Comparison of ENCODE assay signal across 13 cellular contexts in the genomic region with DNA sequence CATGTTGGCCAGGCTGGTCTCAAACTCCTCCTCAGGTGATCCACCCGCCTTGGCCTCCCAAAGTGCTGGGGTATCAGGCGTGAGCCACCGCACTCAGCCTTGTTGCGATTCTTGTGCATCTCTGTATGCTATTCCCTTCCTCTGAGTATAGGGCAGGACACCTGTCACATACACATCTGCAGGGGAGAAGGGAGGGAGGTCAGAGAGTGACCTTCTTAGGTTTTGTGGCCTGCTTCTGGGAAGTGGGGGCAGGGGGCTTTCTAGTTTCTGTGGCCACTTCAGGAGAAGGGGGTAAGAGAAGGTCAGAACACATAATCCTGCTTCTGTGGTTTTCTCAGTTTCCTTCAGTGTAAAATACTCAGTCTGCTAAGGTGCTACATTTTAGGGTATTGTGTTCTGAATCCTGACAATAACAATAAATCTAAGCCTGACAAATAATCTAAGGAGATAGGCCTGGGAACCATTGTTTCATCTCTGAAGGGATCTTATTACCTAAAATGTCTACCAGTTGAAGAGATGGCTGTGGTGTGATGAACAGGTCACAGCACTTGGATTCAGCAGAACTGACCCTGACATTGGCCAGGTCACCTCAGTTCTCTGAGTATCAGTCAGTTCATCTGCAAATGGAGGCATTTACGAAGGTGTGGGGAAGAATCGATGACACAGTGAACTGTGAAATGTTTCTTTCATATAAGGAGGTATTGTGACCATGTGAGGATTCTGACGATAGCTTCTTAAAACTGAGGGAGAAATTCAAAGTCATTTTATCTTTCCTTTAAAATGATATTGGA.
DNase-seq lines count a peak whose midpoint lies in the region; ATAC-seq and TF ChIP-seq lines count a peak whose summit lies in the region.
"Had no signal": no experiment of that assay in that cellular context is flagged by ENCODE, and none has a peak within 500 bp of the region (broad histone marks: within the 10 kb centered on the region; RNA-seq: fewer than 3 reads in every experiment).

No MANE protein-coding gene starts in this region.

- H3K36me3 Mint-ChIP-seq in GM23338 (ENCODE audit: low read depth) = no peaks in the 10 kb centered on the region
- H3K36me3 Mint-ChIP-seq in neural progenitor cell = no peaks in the 10 kb centered on the region

- no peaks in the 10 kb centered on the region for H3K9me3 Mint-ChIP-seq in GM23338
- no peaks in the 10 kb centered on the region for H3K9me3 Mint-ChIP-seq in neural progenitor cell
- H3K9me3 Mint-ChIP-seq: CD4-positive, alpha-beta memory T cell had no signal

- H3K27ac Mint-ChIP-seq in GM23338 = peak overlapping the region; percentile 37; the same call in 1 of the 2 replicates
- H3K27ac Mint-ChIP-seq in neural progenitor cell = peak overlapping the region; percentile 60
- H3K27ac Mint-ChIP-seq: CD4-positive, alpha-beta memory T cell had no signal

- H3K4me2 ChIP-seq in GM23338 (no peak overlapping the region), neural progenitor cell (no peak overlapping the region)

- no peak for TF ChIP-seq CTCF in GM23338 (conservative IDR thresholded peaks at IDR 0.05; ENCODE audit: low read depth in 2 of 2)
- no peak for TF ChIP-seq CTCF in neural progenitor cell (IDR thresholded peaks at IDR 0.05)

- H4K20me1 ChIP-seq in GM23338 (replicated peaks; ENCODE audit: insufficient read depth) (no peaks in the 10 kb centered on the region), neural progenitor cell (ENCODE audit: low read depth) (no peaks in the 10 kb centered on the region)

- H3K36me3 ChIP-seq in GM23338 (ENCODE audit: insufficient read depth) = no peaks in the 10 kb centered on the region
- H3K36me3 ChIP-seq in SK-N-MC (ENCODE audit: insufficient read depth, low read length) = no peaks in the 10 kb centered on the region
- H3K36me3 ChIP-seq in neural progenitor cell = no peaks in the 10 kb centered on the region
- H3K36me3 ChIP-seq: BE2C had no signal

- peak overlapping the region; percentile 12 for H3K9ac ChIP-seq in SK-N-MC (ENCODE audit: insufficient read length)
- H3K9ac ChIP-seq in neural progenitor cell = no peak overlapping the region

- H3K4me1 ChIP-seq in GM23338 (ENCODE audit: insufficient read depth) = peaks cover 12% of the 10 kb centered on the region
- H3K4me1 ChIP-seq in neural progenitor cell = peaks cover 7% of the 10 kb centered on the region
- H3K4me1 ChIP-seq: BE2C had no signal

- H3F3A ChIP-seq in GM23338 (replicated peaks; ENCODE audit: low read depth) = 0 out of 2 replicates have a peak, but pooled peaks cover 3% of the 10 kb centered on the region
- peaks cover 3% of the 10 kb centered on the region for H3F3A ChIP-seq in neural progenitor cell (ENCODE audit: low read depth)

- H3K4me3 ChIP-seq in GM23338 = no peak overlapping the region
- H3K4me3 ChIP-seq in SK-N-MC = no peak overlapping the region
- no peak overlapping the region for H3K4me3 ChIP-seq in neural progenitor cell

- H3K79me2 ChIP-seq in GM23338 (replicated peaks; ENCODE audit: insufficient read depth) (no peaks in the 10 kb centered on the region), neural progenitor cell (ENCODE audit: low read depth) (no peaks in the 10 kb centered on the region)

- no peak for DNase-seq in GM23338 (ENCODE audit: low spot score)
- DNase-seq in SK-N-MC (ENCODE audit: low read depth, low spot score) = no peak
- no peak for DNase-seq in neural progenitor cell (ENCODE audit: low spot score)
- DNase-seq in OCI-M2 (lab: John Stamatoyannopoulos, UW; ENCODE audit: unreplicated experiment) = no peak
- DNase-seq: BE2C; CD4-positive, alpha-beta memory T cell; DMS79 had no signal

- ATAC-seq in GM18907 (IDR thresholded peaks at IDR 0.05; ENCODE audit: unreplicated experiment) (peak; percentile 67), GM23338 (no peak), HG03342 (IDR thresholded peaks at IDR 0.05; ENCODE audit: unreplicated experiment) (no peak), HG02571 (IDR thresholded peaks at IDR 0.05; ENCODE audit: unreplicated experiment) (no peak)
- ATAC-seq: HCT116, HepG2 had no signal

- H3K4me1 Mint-ChIP-seq in GM23338 (peaks cover 20% of the 10 kb centered on the region), neural progenitor cell (peaks cover 42% of the 10 kb centered on the region)

- H3K27me3 ChIP-seq in GM23338 (ENCODE audit: insufficient read depth) (no peaks in the 10 kb centered on the region), neural progenitor cell (no peaks in the 10 kb centered on the region)
- H3K27me3 ChIP-seq: BE2C had no signal

- H3K4me3 Mint-ChIP-seq in GM23338 (no peak overlapping the region), neural progenitor cell (no peak overlapping the region)
- H3K4me3 Mint-ChIP-seq: CD4-positive, alpha-beta memory T cell had no signal

- H3K9me3 ChIP-seq in SK-N-MC (ENCODE audit: low read depth, low read length) (no peaks in the 10 kb centered on the region), neural progenitor cell (ENCODE audit: low read depth) (no peaks in the 10 kb centered on the region)
- H3K9me3 ChIP-seq: BE2C had no signal

- H3K27me3 Mint-ChIP-seq in GM23338 (ENCODE audit: insufficient read depth, low read depth, poor library complexity) (no peaks in the 10 kb centered on the region), neural progenitor cell (ENCODE audit: insufficient read depth, low read depth) (peaks cover 2% of the 10 kb centered on the region)
- H3K27me3 Mint-ChIP-seq: CD4-positive, alpha-beta memory T cell had no signal

- no peaks in the 10 kb centered on the region for H3K9me2 ChIP-seq in GM23338 (ENCODE audit: insufficient read depth)

- H3K27ac ChIP-seq in GM23338 (ENCODE audit: low read depth) (no peak overlapping the region), SK-N-MC (no peak overlapping the region), neural progenitor cell (no peak overlapping the region)
- H3K27ac ChIP-seq: C4-2B had no signal

- H2AFZ ChIP-seq in GM23338 (no peak overlapping the region), neural progenitor cell (replicated peaks) (no peak overlapping the region)

TF ChIP-seq in GM23338, 12 proteins besides CTCF, POLR2A, EP300 and RAD21 (continues in another document):
- TF ChIP-seq CREB1 (CRISPR knock-in tag; IDR thresholded peaks at IDR 0.05; ENCODE audit: low read depth) = no peak
- no peak for TF ChIP-seq STAT1 (IDR thresholded peaks at IDR 0.05; ENCODE audit: unreplicated experiment)
- no peak for TF ChIP-seq ZNF114 (CRISPR knock-in tag; IDR thresholded peaks at IDR 0.05)
- no peak for TF ChIP-seq EZH2phosphoT487 (IDR thresholded peaks at IDR 0.05; ENCODE audit: unreplicated experiment)
- TF ChIP-seq ZNF331 (CRISPR knock-in tag; IDR thresholded peaks at IDR 0.05; ENCODE audit: low read depth) = no peak
- TF ChIP-seq JUNB (IDR thresholded peaks at IDR 0.05; ENCODE audit: unreplicated experiment) = no peak
- TF ChIP-seq NANOG (IDR thresholded peaks at IDR 0.05; ENCODE audit: borderline replicate concordance) = no peak
- TF ChIP-seq POLR2AphosphoS5 (IDR thresholded peaks at IDR 0.05; ENCODE audit: low read depth) = no peak
- TF ChIP-seq, protein P1, sequence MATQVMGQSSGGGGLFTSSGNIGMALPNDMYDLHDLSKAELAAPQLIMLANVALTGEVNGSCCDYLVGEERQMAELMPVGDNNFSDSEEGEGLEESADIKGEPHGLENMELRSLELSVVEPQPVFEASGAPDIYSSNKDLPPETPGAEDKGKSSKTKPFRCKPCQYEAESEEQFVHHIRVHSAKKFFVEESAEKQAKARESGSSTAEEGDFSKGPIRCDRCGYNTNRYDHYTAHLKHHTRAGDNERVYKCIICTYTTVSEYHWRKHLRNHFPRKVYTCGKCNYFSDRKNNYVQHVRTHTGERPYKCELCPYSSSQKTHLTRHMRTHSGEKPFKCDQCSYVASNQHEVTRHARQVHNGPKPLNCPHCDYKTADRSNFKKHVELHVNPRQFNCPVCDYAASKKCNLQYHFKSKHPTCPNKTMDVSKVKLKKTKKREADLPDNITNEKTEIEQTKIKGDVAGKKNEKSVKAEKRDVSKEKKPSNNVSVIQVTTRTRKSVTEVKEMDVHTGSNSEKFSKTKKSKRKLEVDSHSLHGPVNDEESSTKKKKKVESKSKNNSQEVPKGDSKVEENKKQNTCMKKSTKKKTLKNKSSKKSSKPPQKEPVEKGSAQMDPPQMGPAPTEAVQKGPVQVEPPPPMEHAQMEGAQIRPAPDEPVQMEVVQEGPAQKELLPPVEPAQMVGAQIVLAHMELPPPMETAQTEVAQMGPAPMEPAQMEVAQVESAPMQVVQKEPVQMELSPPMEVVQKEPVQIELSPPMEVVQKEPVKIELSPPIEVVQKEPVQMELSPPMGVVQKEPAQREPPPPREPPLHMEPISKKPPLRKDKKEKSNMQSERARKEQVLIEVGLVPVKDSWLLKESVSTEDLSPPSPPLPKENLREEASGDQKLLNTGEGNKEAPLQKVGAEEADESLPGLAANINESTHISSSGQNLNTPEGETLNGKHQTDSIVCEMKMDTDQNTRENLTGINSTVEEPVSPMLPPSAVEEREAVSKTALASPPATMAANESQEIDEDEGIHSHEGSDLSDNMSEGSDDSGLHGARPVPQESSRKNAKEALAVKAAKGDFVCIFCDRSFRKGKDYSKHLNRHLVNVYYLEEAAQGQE (IDR thresholded peaks at IDR 0.05; ENCODE audit: unreplicated experiment) = no peak
- TF ChIP-seq, protein P2, sequence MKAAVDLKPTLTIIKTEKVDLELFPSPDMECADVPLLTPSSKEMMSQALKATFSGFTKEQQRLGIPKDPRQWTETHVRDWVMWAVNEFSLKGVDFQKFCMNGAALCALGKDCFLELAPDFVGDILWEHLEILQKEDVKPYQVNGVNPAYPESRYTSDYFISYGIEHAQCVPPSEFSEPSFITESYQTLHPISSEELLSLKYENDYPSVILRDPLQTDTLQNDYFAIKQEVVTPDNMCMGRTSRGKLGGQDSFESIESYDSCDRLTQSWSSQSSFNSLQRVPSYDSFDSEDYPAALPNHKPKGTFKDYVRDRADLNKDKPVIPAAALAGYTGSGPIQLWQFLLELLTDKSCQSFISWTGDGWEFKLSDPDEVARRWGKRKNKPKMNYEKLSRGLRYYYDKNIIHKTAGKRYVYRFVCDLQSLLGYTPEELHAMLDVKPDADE (IDR thresholded peaks at IDR 0.05) = no peak
- no peak for TF ChIP-seq EZH2 (IDR thresholded peaks at IDR 0.05; ENCODE audit: low read depth, unreplicated experiment)
